In genomic region chr11:91959411-91959810, GRCh38 we compare ENCODE assay signal across 24 cellular contexts.
"Had no signal": no experiment of that assay in that cellular context is flagged by ENCODE, and none has a peak within 500 bp of the region (broad histone marks: within the 10 kb centered on the region; RNA-seq: fewer than 3 reads in every experiment).

No MANE protein-coding gene starts in this region.

- H3K4me3 Mint-ChIP-seq: naive B cell had no signal

- H3K4me1 Mint-ChIP-seq: naive B cell had no signal

- H3K36me3 ChIP-seq: esophagus squamous epithelium, gastrocnemius medialis, heart right ventricle, left lung, lower lobe of right lung had no signal

- DNase-seq: dermis blood vessel endothelial cell; dorsolateral prefrontal cortex; effector CD4-positive, alpha-beta T cell; effector memory CD4-positive, alpha-beta T cell; erythroblast; esophagus squamous epithelium; foreskin fibroblast; foreskin melanocyte; gastrocnemius medialis; glutamatergic neuron; head of caudate nucleus; heart right ventricle; hippocampal formation; left cardiac atrium; left lung; left ventricle myocardium superior; lower lobe of right lung; mesenchymal stem cell; midbrain; mucosa of descending colon; naive B cell had no signal

- H3K4me1 ChIP-seq: esophagus squamous epithelium, gastrocnemius medialis, heart right ventricle, left lung, lower lobe of right lung had no signal

- ATAC-seq: esophagus mucosa, gastrocnemius medialis, heart right ventricle, left cardiac atrium, left lung, left ventricle myocardium superior, lower lobe of right lung, mucosa of descending colon had no signal

- H3K4me3 ChIP-seq: coronary artery, dorsolateral prefrontal cortex, esophagus squamous epithelium, gastrocnemius medialis, heart right ventricle, left lung, lower lobe of right lung, mucosa of descending colon had no signal

- H3K27me3 ChIP-seq: dorsolateral prefrontal cortex, esophagus squamous epithelium, gastrocnemius medialis, heart right ventricle, left lung had no signal

- H3K27ac ChIP-seq: coronary artery, dorsolateral prefrontal cortex, epithelial cell of prostate, esophagus squamous epithelium, gastrocnemius medialis, heart right ventricle, left lung, lower lobe of right lung had no signal

- H3K27me3 Mint-ChIP-seq: naive B cell had no signal
